In genomic region chr5:2659071-2659470, GRCh38 we compare ENCODE assay signal across 24 cellular contexts.
"Had no signal": no experiment of that assay in that cellular context is flagged by ENCODE, and none has a peak within 500 bp of the region (broad histone marks: within the 10 kb centered on the region; RNA-seq: fewer than 3 reads in every experiment).

No MANE protein-coding gene starts in this region.

- H3K4me3 Mint-ChIP-seq: activated CD8-positive, alpha-beta T cell treated with anti-CD3 and anti-CD28 coated beads, Interleukin-2, amount 10 ng/mL, durations not matched to agents 7 days and 5 days; activated naive CD8-positive, alpha-beta T cell; activated T-cell treated with anti-CD3 and anti-CD28 coated beads, Interleukin-2, amount 50 U/mL, for 72 hours; effector memory CD8-positive, alpha-beta T cell; natural killer cell treated with Interleukin-12 subunit alpha and Interleukin-12 subunit beta and Interleukin-15 and Interleukin-18, amount 100 ng/mL, for 72 hours; stimulated activated effector memory CD8-positive, alpha-beta T cell treated with anti-CD3 and anti-CD28 coated beads, Interleukin-12 subunit alpha, Interleukin-12 subunit beta, amount 100 ng/mL, for 72 hours; stimulated activated naive CD8-positive, alpha-beta T cell treated with anti-CD3 and anti-CD28 coated beads, Interleukin-15, Interleukin-2, amounts not matched to agents 100 ng/mL and 50 ng/mL, for 24 hours; WTC11 had no signal

- H3K27me3 ChIP-seq: body of pancreas, right lobe of liver, upper lobe of right lung had no signal

- H3K9me3 ChIP-seq: body of pancreas, heart right ventricle, left ventricle myocardium inferior, mucosa of descending colon, right lobe of liver, thoracic aorta, upper lobe of right lung had no signal

- ATAC-seq: activated CD8-positive, alpha-beta T cell treated with anti-CD3 and anti-CD28 coated beads, Interleukin-2, amount 10 ng/mL, durations not matched to agents 7 days and 5 days; activated T-cell treated with anti-CD3 and anti-CD28 coated beads, Interleukin-2, amount 50 U/mL, for 72 hours; body of pancreas; effector memory CD8-positive, alpha-beta T cell; heart right ventricle; mucosa of descending colon; natural killer cell treated with Interleukin-12 subunit alpha and Interleukin-12 subunit beta and Interleukin-15 and Interleukin-18, amount 100 ng/mL, for 72 hours; right lobe of liver; stimulated activated effector memory CD8-positive, alpha-beta T cell treated with anti-CD3 and anti-CD28 coated beads, Interleukin-12 subunit alpha, Interleukin-12 subunit beta, amount 100 ng/mL, for 72 hours; upper lobe of right lung; WTC11 had no signal

- H3K27ac ChIP-seq: body of pancreas, cardiac muscle cell, heart right ventricle, left ventricle myocardium inferior, right lobe of liver, thoracic aorta, upper lobe of right lung had no signal

- H3K36me3 Mint-ChIP-seq: activated naive CD8-positive, alpha-beta T cell; natural killer cell treated with Interleukin-12 subunit alpha and Interleukin-12 subunit beta and Interleukin-15 and Interleukin-18, amount 100 ng/mL, for 72 hours; stimulated activated effector memory CD8-positive, alpha-beta T cell treated with anti-CD3 and anti-CD28 coated beads, Interleukin-12 subunit alpha, Interleukin-12 subunit beta, amount 100 ng/mL, for 72 hours; WTC11 had no signal

- H3K27me3 Mint-ChIP-seq: effector memory CD8-positive, alpha-beta T cell had no signal

- DNase-seq: activated CD8-positive, alpha-beta T cell treated with anti-CD3 and anti-CD28 coated beads, Interleukin-2, amount 10 ng/mL, durations not matched to agents 7 days and 5 days; activated naive CD4-positive, alpha-beta T cell; activated T-cell treated with anti-CD3 and anti-CD28 coated beads for 4 hours; activated T-cell treated with anti-CD3 and anti-CD28 coated beads, Interleukin-2, amount 50 U/mL, for 72 hours; body of pancreas; cortex of kidney; effector memory CD8-positive, alpha-beta T cell; foreskin fibroblast; heart right ventricle; left ventricle myocardium inferior; mesendoderm; mucosa of descending colon; right lobe of liver; stimulated activated CD4-positive, alpha-beta T cell treated with anti-CD3 and anti-CD28 coated beads, Interleukin-4, amount 100 ng/mL, for 24 hours; T-helper 2 cell; upper lobe of right lung had no signal

- H3K36me3 ChIP-seq: cardiac muscle cell, heart right ventricle, left ventricle myocardium inferior, right lobe of liver, thoracic aorta, upper lobe of right lung had no signal

- H3K27ac Mint-ChIP-seq: activated CD8-positive, alpha-beta T cell treated with anti-CD3 and anti-CD28 coated beads, Interleukin-2, amount 10 ng/mL, durations not matched to agents 7 days and 5 days; activated naive CD8-positive, alpha-beta T cell; activated T-cell treated with anti-CD3 and anti-CD28 coated beads, Interleukin-2, amount 50 U/mL, for 72 hours; effector memory CD8-positive, alpha-beta T cell; natural killer cell treated with Interleukin-12 subunit alpha and Interleukin-12 subunit beta and Interleukin-15 and Interleukin-18, amount 100 ng/mL, for 72 hours; stimulated activated effector memory CD8-positive, alpha-beta T cell treated with anti-CD3 and anti-CD28 coated beads, Interleukin-12 subunit alpha, Interleukin-12 subunit beta, amount 100 ng/mL, for 72 hours; stimulated activated naive CD8-positive, alpha-beta T cell treated with anti-CD3 and anti-CD28 coated beads, Interleukin-15, Interleukin-2, amounts not matched to agents 100 ng/mL and 50 ng/mL, for 24 hours; WTC11 had no signal

- H3K4me1 Mint-ChIP-seq: stimulated activated effector memory CD8-positive, alpha-beta T cell treated with anti-CD3 and anti-CD28 coated beads, Interleukin-12 subunit alpha, Interleukin-12 subunit beta, amount 100 ng/mL, for 72 hours had no signal

- H3K4me3 ChIP-seq: body of pancreas, cardiac muscle cell, heart right ventricle, left ventricle myocardium inferior, lung, mucosa of descending colon, right lobe of liver, thoracic aorta, upper lobe of right lung had no signal

- H3K9me3 Mint-ChIP-seq: natural killer cell treated with Interleukin-12 subunit alpha and Interleukin-12 subunit beta and Interleukin-15 and Interleukin-18, amount 100 ng/mL, for 72 hours; stimulated activated naive CD8-positive, alpha-beta T cell treated with anti-CD3 and anti-CD28 coated beads, Interleukin-15, Interleukin-2, amounts not matched to agents 100 ng/mL and 50 ng/mL, for 24 hours; WTC11 had no signal

- H3K4me1 ChIP-seq: body of pancreas, heart right ventricle, left ventricle myocardium inferior, right lobe of liver, upper lobe of right lung had no signal
